Comparison of ENCODE assay signal across 18 cellular contexts in genomic region chr13:113027095-113027494, GRCh38. TPM values are rescaled to one million over a fixed set of nuclear protein-coding genes. Genes with fewer than 3 reads are reported as not detected.
DNase-seq lines count a peak whose midpoint lies in the region; ATAC-seq, FAIRE-seq and TF ChIP-seq lines count a peak whose summit lies in the region.
"Had no signal": no experiment of that assay in that cellular context is flagged by ENCODE, and none has a peak within 500 bp of the region (broad histone marks: within the 10 kb centered on the region; RNA-seq: fewer than 3 reads in every experiment).

No MANE protein-coding gene starts in this region.

- H4K20me1 ChIP-seq in astrocyte (ENCODE audit: insufficient read depth, low read length) (no peaks in the 10 kb centered on the region), Karpas-422 (ENCODE audit: insufficient read depth, low read depth, low read length) (no peaks in the 10 kb centered on the region)

- no peak overlapping the region for H3K4me3 ChIP-seq in astrocyte (ENCODE audit: insufficient read depth, low read depth, low read length)
- H3K4me3 ChIP-seq in Karpas-422 (ENCODE audit: low read length), result no peak overlapping the region
- H3K4me3 ChIP-seq: GM23338, HAP-1 had no signal

- H3K27ac ChIP-seq in astrocyte (ENCODE audit: low read depth, low read length) (no peak overlapping the region), Karpas-422 (ENCODE audit: low read length) (no peak overlapping the region)
- H3K27ac ChIP-seq: 22Rv1 had no signal

- peaks cover 2% of the 10 kb centered on the region for H3K36me3 Mint-ChIP-seq in astrocyte (ENCODE audit: low read depth, unreplicated experiment)
- H3K36me3 Mint-ChIP-seq: CD14-positive monocyte; CD8-positive, alpha-beta memory T cell had no signal

- H3K9me3 Mint-ChIP-seq in astrocyte (ENCODE audit: unreplicated experiment), result no peaks in the 10 kb centered on the region
- H3K9me3 Mint-ChIP-seq: CD8-positive, alpha-beta memory T cell had no signal

- no peak overlapping the region for H2AFZ ChIP-seq in astrocyte (ENCODE audit: low read depth, low read length)
- H2AFZ ChIP-seq in Karpas-422 (ENCODE audit: low read length), result no peak overlapping the region
- H2AFZ ChIP-seq: GM23338 had no signal

- no peak for FAIRE-seq in astrocyte (lab: Jason Lieb, UNC)
- FAIRE-seq: GM12892 had no signal

- H3K27ac Mint-ChIP-seq in astrocyte (ENCODE audit: unreplicated experiment), result peak overlapping the region; percentile 53
- H3K27ac Mint-ChIP-seq: CD14-positive monocyte, GM23338 had no signal

- H3K4me1 Mint-ChIP-seq in astrocyte (ENCODE audit: low read depth, unreplicated experiment), result peaks cover 6% of the 10 kb centered on the region
- H3K4me1 Mint-ChIP-seq: CD14-positive monocyte had no signal

- H3K4me1 ChIP-seq in astrocyte (ENCODE audit: insufficient read depth, low read length) (peaks cover 7% of the 10 kb centered on the region), Karpas-422 (ENCODE audit: low read length) (no peaks in the 10 kb centered on the region)

- no peak for TF ChIP-seq CTCF in astrocyte (IDR thresholded peaks at IDR 0.05; ENCODE audit: insufficient read depth, low read depth, low read length)

- no peak overlapping the region for H3K9ac ChIP-seq in astrocyte (ENCODE audit: low read length)
- H3K9ac ChIP-seq in Karpas-422 (ENCODE audit: low read length), result no peak overlapping the region

- H3K9me2 ChIP-seq in Karpas-422 (replicated peaks; ENCODE audit: insufficient read depth, low read length), result no peaks in the 10 kb centered on the region

- no peak overlapping the region for H3K4me2 ChIP-seq in astrocyte (ENCODE audit: low read length)
- no peak overlapping the region for H3K4me2 ChIP-seq in Karpas-422 (ENCODE audit: low read depth, low read length, poor library complexity, severe bottlenecking)
- H3K4me2 ChIP-seq: GM23338 had no signal

- peak; percentile 22 for DNase-seq in NCI-H82 (lab: John Stamatoyannopoulos, UW)
- no peak for DNase-seq in NCI-H82 treated with DMSO at 0.1 percent for 48 hours (lab: John Stamatoyannopoulos, UW; ENCODE audit: unreplicated experiment)
- no peak for DNase-seq in astrocyte (ENCODE audit: low read depth)
- DNase-seq in left kidney (ENCODE audit: low read depth, low spot score), result peak; percentile 26
- no peak for DNase-seq in activated CD8-positive, alpha-beta memory T cell treated with anti-CD3 and anti-CD28 coated beads for 24 hours
- DNase-seq in Karpas-422, result no peak
- no peak for DNase-seq in NCI-H1694 (lab: John Stamatoyannopoulos, UW)
- DNase-seq: Caco-2; CD8-positive, alpha-beta memory T cell; DND-41; GDM1; KBM-7 had no signal

- H3K4me3 Mint-ChIP-seq in astrocyte (ENCODE audit: unreplicated experiment), result no peak overlapping the region
- H3K4me3 Mint-ChIP-seq: CD14-positive monocyte; CD8-positive, alpha-beta memory T cell; GM23338 had no signal

- H3K36me3 ChIP-seq in astrocyte (ENCODE audit: insufficient read depth, low read length), result no peaks in the 10 kb centered on the region
- H3K36me3 ChIP-seq in Karpas-422 (ENCODE audit: insufficient read depth, low read length), result no peaks in the 10 kb centered on the region
- H3K36me3 ChIP-seq: HAP-1 had no signal

- H3K27me3 ChIP-seq in astrocyte (ENCODE audit: insufficient read depth, low read length) (peaks cover 19% of the 10 kb centered on the region), Karpas-422 (ENCODE audit: low read length) (no peaks in the 10 kb centered on the region)

- ATAC-seq in HG03025 (IDR thresholded peaks at IDR 0.05; ENCODE audit: low FRiP score, unreplicated experiment), result no peak
- ATAC-seq: GM23338 had no signal

- H3K79me2 ChIP-seq in astrocyte (ENCODE audit: insufficient read depth, low read length), result no peaks in the 10 kb centered on the region
- H3K79me2 ChIP-seq in Karpas-422 (ENCODE audit: low read length), result no peaks in the 10 kb centered on the region

- H3K9me3 ChIP-seq in astrocyte (ENCODE audit: insufficient read depth, low read depth, low read length) (no peaks in the 10 kb centered on the region), Karpas-422 (ENCODE audit: low read length) (no peaks in the 10 kb centered on the region)
- H3K9me3 ChIP-seq: Caco-2, HAP-1 had no signal

- peaks cover 51% of the 10 kb centered on the region for H3K27me3 Mint-ChIP-seq in astrocyte (ENCODE audit: low read depth, unreplicated experiment)

RNA-seq across cellular contexts. Expression of gene MCF2L, which starts 58.1 kb away (rescaled TPM):
- total RNA-seq in astrocyte, result 3.4 and 4.7 TPM in 2 replicates
- total RNA-seq in Karpas-422 (2014; rRNA removed; shearing (Covaris generic); ENCODE audit: low replicate concordance), result not detected in 2 replicates

Comparison
In these comparisons a context has a peak if more than half of its experiments do, and no peak if none do; other contexts are left out.
1. DNase-seq: peak in NCI-H82 (single experiment) and left kidney (single experiment); none in NCI-H82 treated with DMSO at 0.1 percent for 48 hours (single experiment), astrocyte (single experiment), activated CD8-positive, alpha-beta memory T cell treated with anti-CD3 and anti-CD28 coated beads for 24 hours (single experiment), Karpas-422 (single experiment) and NCI-H1694 (single experiment).